1 cellular context compared by ENCODE assay signal in the genomic region with DNA sequence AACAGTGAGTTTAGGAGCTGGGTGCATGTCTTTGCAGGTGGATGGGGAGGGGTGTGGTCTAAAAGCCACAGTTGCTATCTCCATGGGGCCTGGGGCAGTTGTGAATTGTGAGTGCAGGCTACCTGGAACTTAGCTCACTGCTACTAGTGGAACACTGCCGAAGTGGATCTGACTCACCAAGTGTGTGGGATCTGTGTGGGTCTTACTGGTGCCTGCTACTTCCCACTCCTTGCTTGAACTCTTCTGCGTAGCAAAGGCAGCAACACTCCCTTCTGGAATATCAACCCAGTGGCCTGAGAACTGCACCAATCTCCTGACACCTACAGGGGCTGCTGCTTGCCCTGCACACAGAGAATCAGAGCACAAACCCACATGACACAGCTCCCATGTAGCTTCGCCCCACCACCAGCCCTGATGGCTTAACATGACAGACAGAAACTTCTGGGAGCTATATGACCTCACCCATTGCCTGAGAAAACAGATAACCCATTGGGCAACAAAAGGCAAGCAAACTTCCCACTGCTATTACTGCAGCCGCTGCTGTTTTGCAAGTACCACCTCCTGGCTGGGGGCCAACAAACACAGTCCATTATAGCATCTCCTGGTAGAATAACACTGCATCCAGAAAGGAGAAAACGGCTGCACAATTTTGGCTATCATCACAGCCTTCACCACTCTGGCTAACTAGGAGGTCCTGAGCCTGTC.
TF ChIP-seq lines count a peak whose summit lies in the region.

No MANE protein-coding gene starts in this region.

TF ChIP-seq in WTC11, 78 proteins besides CTCF, POLR2A, EP300 and RAD21 (continued from another document):
- TF ChIP-seq, protein P1, sequence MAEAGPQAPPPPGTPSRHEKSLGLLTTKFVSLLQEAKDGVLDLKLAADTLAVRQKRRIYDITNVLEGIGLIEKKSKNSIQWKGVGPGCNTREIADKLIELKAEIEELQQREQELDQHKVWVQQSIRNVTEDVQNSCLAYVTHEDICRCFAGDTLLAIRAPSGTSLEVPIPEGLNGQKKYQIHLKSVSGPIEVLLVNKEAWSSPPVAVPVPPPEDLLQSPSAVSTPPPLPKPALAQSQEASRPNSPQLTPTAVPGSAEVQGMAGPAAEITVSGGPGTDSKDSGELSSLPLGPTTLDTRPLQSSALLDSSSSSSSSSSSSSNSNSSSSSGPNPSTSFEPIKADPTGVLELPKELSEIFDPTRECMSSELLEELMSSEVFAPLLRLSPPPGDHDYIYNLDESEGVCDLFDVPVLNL (CRISPR knock-in tag; IDR thresholded peaks at IDR 0.05; ENCODE audit: borderline replicate concordance, low read depth) = no peak
- TF ChIP-seq ZNF317 (CRISPR knock-in tag; IDR thresholded peaks at IDR 0.05; ENCODE audit: borderline replicate concordance, low read depth) (no peak), NR1H2 (CRISPR knock-in tag; IDR thresholded peaks at IDR 0.05) (no peak)
